In the genomic region with DNA sequence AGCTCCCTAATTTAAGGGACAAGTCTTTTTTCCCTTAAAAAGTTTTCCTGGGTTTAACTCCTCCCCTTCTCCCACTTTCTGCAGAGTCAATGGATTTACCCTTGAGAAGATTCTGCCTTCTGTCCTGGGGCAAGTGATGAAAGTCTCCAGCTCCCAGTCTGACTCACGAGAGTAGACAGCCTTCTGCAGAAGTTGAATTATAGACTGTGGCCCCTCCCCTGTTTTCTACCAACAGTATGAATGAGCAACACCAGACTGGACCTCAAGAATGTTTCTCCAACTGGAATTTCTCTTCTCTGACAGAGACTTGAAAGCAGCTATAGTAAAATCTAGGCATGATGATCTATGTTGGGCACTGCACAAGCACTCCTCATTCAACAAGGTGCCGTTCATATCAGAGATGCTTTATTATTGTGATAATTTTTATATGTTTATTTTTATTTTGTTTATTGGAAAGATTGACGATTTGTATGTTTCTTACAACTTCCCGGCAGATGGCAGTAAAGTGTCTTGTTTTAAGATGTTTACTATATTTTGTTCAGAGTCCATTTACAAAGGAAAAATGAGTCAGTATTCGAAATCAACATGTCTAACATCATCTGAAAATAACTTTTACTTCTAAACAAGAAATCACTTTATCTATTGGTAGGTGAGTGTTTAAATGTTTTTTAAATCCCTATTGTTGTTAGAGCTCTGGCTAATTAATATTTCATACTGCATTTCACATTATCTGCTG, we compare ENCODE assay signal across 9 cellular contexts. TPM values are rescaled to one million over a fixed set of nuclear protein-coding genes. Genes with fewer than 3 reads are reported as not detected.
DNase-seq lines count a peak whose midpoint lies in the region; ATAC-seq and TF ChIP-seq lines count a peak whose summit lies in the region.
"Had no signal": no experiment of that assay in that cellular context is flagged by ENCODE, and none has a peak within 500 bp of the region (broad histone marks: within the 10 kb centered on the region; RNA-seq: fewer than 3 reads in every experiment).

No MANE protein-coding gene starts in this region.

- no peaks in the 10 kb centered on the region for H3K9me2 ChIP-seq in hepatocyte (replicated peaks; ENCODE audit: insufficient read depth)

- H2AFZ ChIP-seq in hepatocyte, result no peak overlapping the region

- peaks cover 28% of the 10 kb centered on the region for H3K4me1 Mint-ChIP-seq in HFFc6 (ENCODE audit: low read depth)

- no peak overlapping the region for H3K27ac ChIP-seq in hepatocyte
- H3K27ac ChIP-seq: upper lobe of left lung had no signal

- ATAC-seq in GM21367 (IDR thresholded peaks at IDR 0.05; ENCODE audit: unreplicated experiment), result no peak

- H4K20me1 ChIP-seq in hepatocyte (ENCODE audit: insufficient read depth, poor library complexity, severe bottlenecking), result no peaks in the 10 kb centered on the region

- no peaks in the 10 kb centered on the region for H3K9me3 Mint-ChIP-seq in HFFc6

- H3K4me3 Mint-ChIP-seq in HFFc6, result 0 out of 2 replicates have a peak overlapping the region, but pooled peaks have one; percentile 17

- in situ Hi-C loops in SK-MEL-5 (cut with HindIII; ENCODE audit: low pct_unique_long_range_greater_than_20kb, low sequenced_read_pairs), result no loop called here

- H3K36me3 Mint-ChIP-seq in HFFc6 (ENCODE audit: low read depth), result no peaks in the 10 kb centered on the region

- WGBS in hepatocyte (ENCODE audit: low lambda C conversion rate, missing lambda C conversion rate), result 32% methylated on average over 5 of the region's 5 CpGs

- no peaks in the 10 kb centered on the region for H3K79me2 ChIP-seq in hepatocyte

- H3K36me3 ChIP-seq in hepatocyte (replicated peaks; ENCODE audit: insufficient read depth, low read depth), result no peaks in the 10 kb centered on the region
- H3K36me3 ChIP-seq: upper lobe of left lung had no signal

- DNase-seq in AG09319 (ENCODE audit: extremely low read depth, low read depth), result peak; percentile 14
- peak; percentile 84 for DNase-seq in HFFc6
- DNase-seq in SK-MEL-5 (ENCODE audit: low read depth, low spot score), result peak; percentile 62
- DNase-seq in hepatocyte (ENCODE audit: low spot score), result peak; percentile 73
- no peak for DNase-seq in NCI-H2029 treated with DMSO at 0.1 percent for 48 hours (lab: John Stamatoyannopoulos, UW)
- no peak for DNase-seq in NCI-H2029 (lab: John Stamatoyannopoulos, UW)
- no peak for DNase-seq in hypothalamus (lab: John Stamatoyannopoulos, UW)
- DNase-seq: upper lobe of left lung had no signal

- H3K4me3 ChIP-seq in hepatocyte, result no peak overlapping the region
- H3K4me3 ChIP-seq: upper lobe of left lung had no signal

- H3K9me3 ChIP-seq in hepatocyte (ENCODE audit: low read depth), result no peaks in the 10 kb centered on the region
- H3K9me3 ChIP-seq: upper lobe of left lung had no signal

- H3K27me3 Mint-ChIP-seq in HFFc6 (ENCODE audit: insufficient read depth), result peaks cover 22% of the 10 kb centered on the region

- TF ChIP-seq CTCF in AG09319 (IDR thresholded peaks at IDR 0.05; ENCODE audit: low read depth, low read length), result peak; percentile 24
- TF ChIP-seq CTCF in HFFc6 (IDR thresholded peaks at IDR 0.05), result peak; percentile 77
- TF ChIP-seq CTCF in hepatocyte (IDR thresholded peaks at IDR 0.05; ENCODE audit: poor library complexity), result peak; percentile 55

- no peak overlapping the region for H3K27ac Mint-ChIP-seq in HFFc6

- no peaks in the 10 kb centered on the region for H3K4me1 ChIP-seq in hepatocyte (ENCODE audit: insufficient read depth)
- H3K4me1 ChIP-seq: upper lobe of left lung had no signal

- H3K4me2 ChIP-seq in hepatocyte, result no peak overlapping the region

- H3K27me3 ChIP-seq in hepatocyte, result peaks cover 8% of the 10 kb centered on the region
- H3K27me3 ChIP-seq: upper lobe of left lung had no signal

RNA-seq across cellular contexts. Expression of a gene that starts 56.6 kb away (rescaled TPM):
- under 1 TPM in 4 of 6 experiments, not detected in 2; 0.11 to 0.30 (median 0.15) TPM for total RNA-seq in HFFc6 (2021; fragmentation: NEBNext Ultra II Directional; extraction: Animal tissue kit (Norgen Biotek cat#: 25700))
- total RNA-seq in SK-MEL-5 (2014; rRNA removed; shearing (Covaris generic)), result not detected in 2 replicates
- polyA plus RNA-seq in SK-MEL-5 (2015; cell fraction: cytosol; rRNA removed), result 0.19 and 0.62 TPM in 2 replicates
- polyA plus RNA-seq in SK-MEL-5 (2015; cell fraction: nucleus; rRNA removed), result not detected in 2 replicates
- total RNA-seq in hepatocyte, result 2.5 and 4.9 TPM in 2 replicates
- 4.9 and 5.5 TPM in 2 replicates for polyA plus RNA-seq in hepatocyte

Comparison
In these comparisons a context has a peak if more than half of its experiments do, and no peak if none do; other contexts are left out.
1. DNase-seq: peak in AG09319 (single experiment), HFFc6 (single experiment), SK-MEL-5 (single experiment) and hepatocyte (single experiment); none in NCI-H2029 treated with DMSO at 0.1 percent for 48 hours (single experiment), NCI-H2029 (single experiment) and hypothalamus (0 of 51).
2. CTCF ChIP-seq: peak in every context shown above with its lines; median percentile 77 in HFFc6; 55 in hepatocyte; 24 in AG09319.